ENCODE assay signal across 15 cellular contexts in genomic region chr17:57835333-57835900, GRCh38.
"Had no signal": no experiment of that assay in that cellular context is flagged by ENCODE, and none has a peak within 500 bp of the region (broad histone marks: within the 10 kb centered on the region; RNA-seq: fewer than 3 reads in every experiment).

No MANE protein-coding gene starts in this region.

- H3K9me3 ChIP-seq: spleen had no signal

- H3K4me3 Mint-ChIP-seq: activated CD4-positive, alpha-beta memory T cell treated with anti-CD3 and anti-CD28 coated beads for 36 hours; activated naive CD8-positive, alpha-beta T cell treated with anti-CD3 and anti-CD28 coated beads for 36 hours; activated T-cell treated with anti-CD3 and anti-CD28 coated beads, Interleukin-2, amount 50 U/mL, for 72 hours; effector memory CD8-positive, alpha-beta T cell; natural killer cell treated with Interleukin-12 subunit alpha and Interleukin-12 subunit beta and Interleukin-15 and Interleukin-18, amount 100 ng/mL, for 72 hours; stimulated activated naive CD8-positive, alpha-beta T cell treated with anti-CD3 and anti-CD28 coated beads, Interleukin-15, Interleukin-2, amounts not matched to agents 100 ng/mL and 50 ng/mL, for 24 hours had no signal

- ATAC-seq: activated CD4-positive, CD25-positive, alpha-beta regulatory T cell treated with anti-CD3 and anti-CD28 coated beads, Interleukin-2, amount 50 U/mL, for 24 hours; activated T-cell treated with anti-CD3 and anti-CD28 coated beads, Interleukin-2, amount 50 U/mL, for 72 hours; effector memory CD8-positive, alpha-beta T cell; natural killer cell treated with Interleukin-12 subunit alpha and Interleukin-12 subunit beta and Interleukin-15 and Interleukin-18, amount 100 ng/mL, for 72 hours; sciatic nerve had no signal

- H3K27ac ChIP-seq: hepatocyte, spleen had no signal

- H3K4me3 ChIP-seq: hepatocyte, spleen had no signal

- DNase-seq: activated CD4-positive, alpha-beta memory T cell treated with anti-CD3 and anti-CD28 coated beads for 36 hours; activated CD8-positive, alpha-beta memory T cell treated with anti-CD3 and anti-CD28 coated beads, Interleukin-2, amount 50 U/mL, for 4 hours; activated naive CD8-positive, alpha-beta T cell treated with anti-CD3 and anti-CD28 coated beads for 36 hours; activated T-cell treated with anti-CD3 and anti-CD28 coated beads, Interleukin-2, amount 50 U/mL, for 72 hours; dermis blood vessel endothelial cell; effector memory CD8-positive, alpha-beta T cell; mesendoderm; nucleus accumbens; posterior cingulate gyrus; spleen had no signal

- H3K27ac Mint-ChIP-seq: activated CD4-positive, alpha-beta memory T cell treated with anti-CD3 and anti-CD28 coated beads for 36 hours; activated naive CD8-positive, alpha-beta T cell treated with anti-CD3 and anti-CD28 coated beads for 36 hours; activated T-cell treated with anti-CD3 and anti-CD28 coated beads, Interleukin-2, amount 50 U/mL, for 72 hours; effector memory CD8-positive, alpha-beta T cell; stimulated activated naive CD8-positive, alpha-beta T cell treated with anti-CD3 and anti-CD28 coated beads, Interleukin-15, Interleukin-2, amounts not matched to agents 100 ng/mL and 50 ng/mL, for 24 hours had no signal

- H3K9me3 Mint-ChIP-seq: activated CD4-positive, alpha-beta memory T cell treated with anti-CD3 and anti-CD28 coated beads for 36 hours; activated naive CD8-positive, alpha-beta T cell treated with anti-CD3 and anti-CD28 coated beads for 36 hours; activated T-cell treated with anti-CD3 and anti-CD28 coated beads, Interleukin-2, amount 50 U/mL, for 72 hours; effector memory CD8-positive, alpha-beta T cell; natural killer cell treated with Interleukin-12 subunit alpha and Interleukin-12 subunit beta and Interleukin-15 and Interleukin-18, amount 100 ng/mL, for 72 hours; stimulated activated naive CD8-positive, alpha-beta T cell treated with anti-CD3 and anti-CD28 coated beads, Interleukin-15, Interleukin-2, amounts not matched to agents 100 ng/mL and 50 ng/mL, for 24 hours had no signal

- H3K27me3 ChIP-seq: hepatocyte, spleen had no signal

- H3K27me3 Mint-ChIP-seq: activated CD4-positive, alpha-beta memory T cell treated with anti-CD3 and anti-CD28 coated beads for 36 hours; activated naive CD8-positive, alpha-beta T cell treated with anti-CD3 and anti-CD28 coated beads for 36 hours; effector memory CD8-positive, alpha-beta T cell; natural killer cell treated with Interleukin-12 subunit alpha and Interleukin-12 subunit beta and Interleukin-15 and Interleukin-18, amount 100 ng/mL, for 72 hours; stimulated activated naive CD8-positive, alpha-beta T cell treated with anti-CD3 and anti-CD28 coated beads, Interleukin-15, Interleukin-2, amounts not matched to agents 100 ng/mL and 50 ng/mL, for 24 hours had no signal
